12 cellular contexts compared by ENCODE assay signal in the genomic region with DNA sequence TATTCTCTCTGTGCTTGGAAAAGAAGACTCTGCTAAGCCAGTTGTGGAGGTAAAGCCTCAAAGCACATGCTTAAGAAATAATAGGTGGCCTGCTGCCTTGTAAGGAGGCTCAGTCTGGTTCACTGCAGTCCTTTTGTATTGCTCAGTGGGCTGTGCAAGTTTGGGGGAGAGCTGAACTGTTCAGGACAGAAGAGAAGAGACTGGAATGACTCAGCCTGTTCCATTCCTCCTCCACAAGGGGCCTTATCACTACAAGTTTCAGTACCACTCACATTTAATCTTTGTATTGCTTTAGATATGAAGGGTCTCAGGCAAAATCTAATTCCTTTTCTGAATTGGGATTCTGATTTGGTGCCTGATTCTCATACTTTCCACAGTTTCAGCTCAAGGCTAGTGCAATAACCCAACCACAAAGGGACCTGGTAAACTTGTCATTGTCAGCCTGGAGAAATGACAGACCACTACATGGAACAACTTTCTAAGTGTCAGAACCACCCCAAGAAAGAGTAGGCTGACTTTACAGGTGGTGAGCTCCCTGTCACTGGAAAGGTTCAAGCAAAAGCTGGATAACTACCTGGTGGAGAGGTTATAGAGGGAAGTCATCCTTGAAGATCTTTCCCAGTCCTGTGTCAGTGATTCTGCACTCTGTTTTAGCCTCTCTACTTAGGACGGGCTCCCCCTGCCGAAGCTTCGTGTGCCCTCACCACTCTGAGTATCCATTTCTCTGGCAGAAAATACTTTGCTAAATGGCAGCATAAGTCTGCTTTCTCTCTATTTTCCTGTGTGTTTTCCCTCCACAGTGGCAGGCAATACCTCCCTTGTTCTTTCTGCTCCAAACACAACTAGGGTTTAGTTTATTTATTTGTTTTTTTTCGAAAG.
DNase-seq lines count a peak whose midpoint lies in the region; ATAC-seq and TF ChIP-seq lines count a peak whose summit lies in the region.
"Had no signal": no experiment of that assay in that cellular context is flagged by ENCODE, and none has a peak within 500 bp of the region (broad histone marks: within the 10 kb centered on the region; RNA-seq: fewer than 3 reads in every experiment).

No MANE protein-coding gene starts in this region.

- H3K27ac ChIP-seq in parathyroid adenoma (no peak overlapping the region), testis (no peak overlapping the region), lower lobe of right lung (no peak overlapping the region)

- DNase-seq in NCI-H82 (lab: John Stamatoyannopoulos, UW) = peak; percentile 60
- no peak for DNase-seq in NCI-H82 treated with DMSO at 0.1 percent for 48 hours (lab: John Stamatoyannopoulos, UW; ENCODE audit: unreplicated experiment)
- no peak for DNase-seq in HFF-Myc (ENCODE audit: extremely low read depth, low read depth)
- DNase-seq in RPMI7951 (ENCODE audit: low read depth) = peak; percentile 34
- no peak for DNase-seq in central memory CD4-positive, alpha-beta T cell
- DNase-seq in testis = no peak
- no peak for DNase-seq in lower lobe of right lung
- DNase-seq: activated B cell treated with CpG ODN at 0.5 μM for 24 hours; activated naive CD8-positive, alpha-beta T cell treated with anti-CD3 and anti-CD28 coated beads, Interleukin-2, amount 10 ng/mL, durations not matched to agents 7 days and 5 days; NCI-H1930; occipital lobe had no signal

- peak; percentile 21 for TF ChIP-seq CTCF in HFF-Myc (IDR thresholded peaks at IDR 0.05; ENCODE audit: low read depth, low read length, missing control alignments)
- peak; percentile 8 for TF ChIP-seq CTCF in parathyroid adenoma (IDR thresholded peaks at IDR 0.05)
- TF ChIP-seq CTCF in testis (IDR thresholded peaks at IDR 0.05) = no peak
- no peak for TF ChIP-seq CTCF in lower lobe of right lung (IDR thresholded peaks at IDR 0.05)

- H3K9me3 ChIP-seq in parathyroid adenoma (ENCODE audit: control insufficient read depth, low read length) (no peaks in the 10 kb centered on the region), testis (no peaks in the 10 kb centered on the region), lower lobe of right lung (no peaks in the 10 kb centered on the region)

- H2AFZ ChIP-seq in parathyroid adenoma = no peak overlapping the region

- no peaks in the 10 kb centered on the region for H3K27me3 ChIP-seq in parathyroid adenoma (ENCODE audit: control insufficient read depth, insufficient read depth, low read length)
- H3K27me3 ChIP-seq in testis = no peaks in the 10 kb centered on the region
- H3K27me3 ChIP-seq in lower lobe of right lung (ENCODE audit: low read depth) = no peaks in the 10 kb centered on the region

- no peak overlapping the region for H3K4me2 ChIP-seq in parathyroid adenoma (ENCODE audit: low read length)

- ATAC-seq in lower lobe of right lung = no peak

- H3K4me3 ChIP-seq in HFF-Myc (replicated peaks; ENCODE audit: low read depth, low read length) = no peak overlapping the region
- no peak overlapping the region for H3K4me3 ChIP-seq in parathyroid adenoma (ENCODE audit: low read depth, low read length)
- no peak overlapping the region for H3K4me3 ChIP-seq in testis
- no peak overlapping the region for H3K4me3 ChIP-seq in lower lobe of right lung

- H3K36me3 ChIP-seq in parathyroid adenoma (ENCODE audit: control insufficient read depth, insufficient read depth, low read length) (no peaks in the 10 kb centered on the region), testis (ENCODE audit: low read depth, missing control alignments) (no peaks in the 10 kb centered on the region), lower lobe of right lung (no peaks in the 10 kb centered on the region)

- 73 to 82% methylated on average over 4 of the region's 4 CpGs for WGBS in testis, 2 donors

- TF ChIP-seq POLR2A in testis (IDR thresholded peaks at IDR 0.05) = no peak

- no peaks in the 10 kb centered on the region for H3K4me1 ChIP-seq in parathyroid adenoma
- no peaks in the 10 kb centered on the region for H3K4me1 ChIP-seq in testis
- no peaks in the 10 kb centered on the region for H3K4me1 ChIP-seq in lower lobe of right lung

- no peak overlapping the region for H3K9ac ChIP-seq in parathyroid adenoma

- intact Hi-C loops in testis (cut with DNase I; ENCODE audit: low total_unique reads) = no loop called here
- intact Hi-C loops in lower lobe of right lung (cut with DNase I) = no loop called here

- no peaks in the 10 kb centered on the region for H3K79me2 ChIP-seq in parathyroid adenoma

Comparison
In these comparisons a context has a peak if more than half of its experiments do, and no peak if none do; other contexts are left out.
1. DNase-seq: peak in NCI-H82 (single experiment) and RPMI7951 (single experiment); none in NCI-H82 treated with DMSO at 0.1 percent for 48 hours (single experiment), HFF-Myc (single experiment), central memory CD4-positive, alpha-beta T cell (single experiment), testis (single experiment) and lower lobe of right lung (single experiment).
2. CTCF ChIP-seq: peak in HFF-Myc (single experiment) and parathyroid adenoma (single experiment); none in testis (0 of 3) and lower lobe of right lung (single experiment).